Comparison of ENCODE assay signal across 27 cellular contexts in the genomic region with DNA sequence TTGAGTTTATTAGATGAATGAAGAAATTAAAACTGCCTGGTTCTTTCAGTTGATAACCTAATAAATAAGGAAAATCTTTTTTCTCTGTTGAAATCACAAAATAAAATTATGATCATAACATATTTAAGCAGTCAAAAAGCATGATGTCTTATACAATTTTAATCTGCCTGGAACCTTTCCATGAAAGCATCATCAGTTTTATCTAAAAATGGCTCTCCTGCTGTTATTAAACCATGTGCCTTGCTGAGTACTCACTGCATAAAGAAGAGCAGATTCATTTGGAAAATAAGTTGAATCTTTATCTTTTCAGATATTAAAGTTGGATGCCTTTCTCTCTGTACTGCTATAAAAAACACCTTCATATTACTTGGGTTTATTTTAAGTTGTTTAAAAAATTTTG.
"Had no signal": no experiment of that assay in that cellular context is flagged by ENCODE, and none has a peak within 500 bp of the region (broad histone marks: within the 10 kb centered on the region; RNA-seq: fewer than 3 reads in every experiment).

No MANE protein-coding gene starts in this region.

- H3K36me3 ChIP-seq: gastroesophageal sphincter, heart left ventricle, left lung, prostate gland, sigmoid colon, stomach, transverse colon, upper lobe of right lung, uterus had no signal

- H3K27ac ChIP-seq: epithelial cell of prostate, gastroesophageal sphincter, heart left ventricle, hepatocyte, left lung, prostate gland, sigmoid colon, stomach, transverse colon, upper lobe of right lung, uterus had no signal

- DNase-seq: effector CD8-positive, alpha-beta T cell; endodermal cell; foreskin fibroblast; heart left ventricle; kidney; left cardiac atrium; left lung; mesendoderm; midbrain; naive thymus-derived CD8-positive, alpha-beta T cell; nephron progenitor cell; nucleus accumbens; right cardiac atrium; sigmoid colon; stimulated activated CD4-positive, alpha-beta T cell treated with anti-CD3 and anti-CD28 coated beads, Interleukin-2, amount 100 ng/mL, for 24 hours; stimulated activated CD4-positive, alpha-beta T cell treated with anti-CD3 and anti-CD28 coated beads, Interleukin-4, amount 100 ng/mL, for 24 hours; stimulated activated naive CD4-positive, alpha-beta T cell treated with Interleukin-2 at 50 U/mL for 16 hours; stomach; transverse colon; upper lobe of right lung; uterus had no signal

- H3K4me1 Mint-ChIP-seq: naive thymus-derived CD8-positive, alpha-beta T cell; nephron progenitor cell; stimulated activated effector memory CD8-positive, alpha-beta T cell treated with anti-CD3 and anti-CD28 coated beads, Interleukin-12 subunit alpha, Interleukin-12 subunit beta, amount 100 ng/mL, for 72 hours had no signal

- H3K4me3 ChIP-seq: gastroesophageal sphincter, heart left ventricle, hepatocyte, left lung, prostate gland, sigmoid colon, stomach, transverse colon, upper lobe of right lung, uterus had no signal

- H3K4me3 Mint-ChIP-seq: endodermal cell; naive thymus-derived CD8-positive, alpha-beta T cell; nephron progenitor cell; stimulated activated effector memory CD8-positive, alpha-beta T cell treated with anti-CD3 and anti-CD28 coated beads, Interleukin-12 subunit alpha, Interleukin-12 subunit beta, amount 100 ng/mL, for 72 hours had no signal

- H3K27ac Mint-ChIP-seq: endodermal cell; naive thymus-derived CD8-positive, alpha-beta T cell; nephron progenitor cell; stimulated activated effector memory CD8-positive, alpha-beta T cell treated with anti-CD3 and anti-CD28 coated beads, Interleukin-12 subunit alpha, Interleukin-12 subunit beta, amount 100 ng/mL, for 72 hours had no signal

- ATAC-seq: esophagus mucosa; gastroesophageal sphincter; heart left ventricle; left lung; naive thymus-derived CD8-positive, alpha-beta T cell; right cardiac atrium; stimulated activated effector memory CD8-positive, alpha-beta T cell treated with anti-CD3 and anti-CD28 coated beads, Interleukin-12 subunit alpha, Interleukin-12 subunit beta, amount 100 ng/mL, for 72 hours; upper lobe of right lung had no signal

- H3K36me3 Mint-ChIP-seq: naive thymus-derived CD8-positive, alpha-beta T cell; stimulated activated effector memory CD8-positive, alpha-beta T cell treated with anti-CD3 and anti-CD28 coated beads, Interleukin-12 subunit alpha, Interleukin-12 subunit beta, amount 100 ng/mL, for 72 hours had no signal

- H3K9me3 Mint-ChIP-seq: endodermal cell; naive thymus-derived CD8-positive, alpha-beta T cell; nephron progenitor cell; stimulated activated effector memory CD8-positive, alpha-beta T cell treated with anti-CD3 and anti-CD28 coated beads, Interleukin-12 subunit alpha, Interleukin-12 subunit beta, amount 100 ng/mL, for 72 hours had no signal

- H3K27me3 ChIP-seq: gastroesophageal sphincter, heart left ventricle, hepatocyte, left lung, sigmoid colon, stomach, transverse colon, upper lobe of right lung, uterus had no signal

- H3K9me3 ChIP-seq: gastroesophageal sphincter, heart left ventricle, left lung, prostate gland, sigmoid colon, stomach, transverse colon, upper lobe of right lung, uterus had no signal
